In genomic region chr15:60722328-60723112, GRCh38 we compare ENCODE assay signal across 18 cellular contexts.
DNase-seq lines count a peak whose midpoint lies in the region; ATAC-seq and TF ChIP-seq lines count a peak whose summit lies in the region.
"Had no signal": no experiment of that assay in that cellular context is flagged by ENCODE, and none has a peak within 500 bp of the region (broad histone marks: within the 10 kb centered on the region; RNA-seq: fewer than 3 reads in every experiment).

No MANE protein-coding gene starts in this region.

- no peak for ATAC-seq in effector memory CD8-positive, alpha-beta T cell (replicated peaks)
- ATAC-seq: heart right ventricle; Right ventricle myocardium inferior; sciatic nerve; stimulated activated naive CD8-positive, alpha-beta T cell treated with anti-CD3 and anti-CD28 coated beads, Interleukin-15, amount 100 ng/mL, for 72 hours had no signal

- H3K36me3 ChIP-seq in smooth muscle cell (ENCODE audit: low read depth), result no peaks in the 10 kb centered on the region
- H3K36me3 ChIP-seq: heart right ventricle, transverse colon, WERI-Rb-1 had no signal

- H3K79me2 ChIP-seq in smooth muscle cell (ENCODE audit: low read depth), result no peaks in the 10 kb centered on the region

- H4K20me1 ChIP-seq in smooth muscle cell (ENCODE audit: low read depth), result peaks cover 31% of the 10 kb centered on the region

- no peak overlapping the region for H3K9ac ChIP-seq in smooth muscle cell (ENCODE audit: low read depth)

- no peaks in the 10 kb centered on the region for H3K4me1 ChIP-seq in smooth muscle cell (ENCODE audit: low read depth)
- H3K4me1 ChIP-seq: transverse colon had no signal

- 71% methylated on average over 4 of the region's 4 CpGs for WGBS in smooth muscle cell (ENCODE audit: low lambda C conversion rate)

- POLR2A ChIA-PET in GM10248 (lab: Yijun Ruan, JAX), result no interaction called here

- DNase-seq in activated naive CD4-positive, alpha-beta T cell treated with anti-CD3 and anti-CD28 coated beads, Interleukin-2, amount 10 ng/mL, durations not matched to agents 7 days and 5 days, result no peak
- no peak for DNase-seq in activated naive CD4-positive, alpha-beta T cell treated with anti-CD3 and anti-CD28 coated beads, Interleukin-2, amount 50 U/mL, for 16 hours
- DNase-seq in LNCaP clone FGC (ENCODE audit: low read depth), result peak; percentile 39
- no peak for DNase-seq in effector memory CD8-positive, alpha-beta T cell
- no peak for DNase-seq in smooth muscle cell (lab: John Stamatoyannopoulos, UW; ENCODE audit: unreplicated experiment)
- no peak for DNase-seq in NCI-H146 treated with DMSO at 0.1 percent for 48 hours (lab: John Stamatoyannopoulos, UW; ENCODE audit: unreplicated experiment)
- DNase-seq in GM10248 (ENCODE audit: extremely low spot score), result no peak
- no peak for DNase-seq in putamen (ENCODE audit: low spot score)
- DNase-seq: activated effector memory CD4-positive, alpha-beta T cell treated with anti-CD3 and anti-CD28 coated beads, Interleukin-2, amount 50 U/mL, for 16 hours; heart right ventricle; immature natural killer cell; NCI-H1417; NCI-H2171; stimulated activated naive CD8-positive, alpha-beta T cell treated with anti-CD3 and anti-CD28 coated beads, Interleukin-15, amount 100 ng/mL, for 72 hours; transverse colon; WERI-Rb-1 had no signal

- no peak for TF ChIP-seq CTCF in LNCaP clone FGC (IDR thresholded peaks at IDR 0.05; ENCODE audit: control insufficient read depth, extremely low read depth, insufficient read depth)
- TF ChIP-seq CTCF in smooth muscle cell (IDR thresholded peaks at IDR 0.05; ENCODE audit: borderline replicate concordance, insufficient read depth, poor library complexity, severe bottlenecking), result no peak
- TF ChIP-seq CTCF in GM10248 (IDR thresholded peaks at IDR 0.05; ENCODE audit: control extremely low read depth, extremely low read depth, low read depth, missing control alignments), result no peak

- no peak overlapping the region for H3K4me3 Mint-ChIP-seq in activated naive CD4-positive, alpha-beta T cell treated with anti-CD3 and anti-CD28 coated beads, Interleukin-2, amount 10 ng/mL, durations not matched to agents 7 days and 5 days
- peak overlapping the region; percentile 46 to 80 for H3K4me3 Mint-ChIP-seq in effector memory CD8-positive, alpha-beta T cell

- H3K27ac ChIP-seq in smooth muscle cell (ENCODE audit: low read depth), result no peak overlapping the region
- H3K27ac ChIP-seq: transverse colon, WERI-Rb-1 had no signal

- peak overlapping the region; percentile 54 for H3K4me2 ChIP-seq in smooth muscle cell

- peak overlapping the region; percentile 47 for H3K27ac Mint-ChIP-seq in activated naive CD4-positive, alpha-beta T cell treated with anti-CD3 and anti-CD28 coated beads, Interleukin-2, amount 10 ng/mL, durations not matched to agents 7 days and 5 days
- H3K27ac Mint-ChIP-seq in effector memory CD8-positive, alpha-beta T cell, result peak overlapping the region in 1 of 2 donors; percentile 44
- H3K27ac Mint-ChIP-seq: immature natural killer cell had no signal

- no peaks in the 10 kb centered on the region for H3K27me3 ChIP-seq in smooth muscle cell (ENCODE audit: low read depth)
- H3K27me3 ChIP-seq: heart right ventricle, transverse colon had no signal

- peaks cover 7% of the 10 kb centered on the region for H3K36me3 Mint-ChIP-seq in activated naive CD4-positive, alpha-beta T cell treated with anti-CD3 and anti-CD28 coated beads, Interleukin-2, amount 10 ng/mL, durations not matched to agents 7 days and 5 days
- peaks cover 6% of the 10 kb centered on the region for H3K36me3 Mint-ChIP-seq in effector memory CD8-positive, alpha-beta T cell (ENCODE audit: insufficient read depth)
- H3K36me3 Mint-ChIP-seq: immature natural killer cell had no signal

- no peaks in the 10 kb centered on the region for H3K9me3 ChIP-seq in smooth muscle cell (replicated peaks; ENCODE audit: low read depth)
- H3K9me3 ChIP-seq: heart right ventricle, transverse colon had no signal

- H2AFZ ChIP-seq in smooth muscle cell (ENCODE audit: low read depth), result no peak overlapping the region

- peaks cover 39% of the 10 kb centered on the region for H3K4me1 Mint-ChIP-seq in activated naive CD4-positive, alpha-beta T cell treated with anti-CD3 and anti-CD28 coated beads, Interleukin-2, amount 10 ng/mL, durations not matched to agents 7 days and 5 days
- peaks cover 20 to 33% of the 10 kb centered on the region in 2 donors for H3K4me1 Mint-ChIP-seq in effector memory CD8-positive, alpha-beta T cell (ENCODE audit: low read depth in 2 of 2)

- no peak overlapping the region; the same call in 1 of the 2 replicates for H3K4me3 ChIP-seq in LNCaP clone FGC (ENCODE audit: low read depth, low read length)
- no peak overlapping the region for H3K4me3 ChIP-seq in smooth muscle cell
- H3K4me3 ChIP-seq: heart right ventricle, transverse colon had no signal

- no peaks in the 10 kb centered on the region for H3K9me3 Mint-ChIP-seq in activated naive CD4-positive, alpha-beta T cell treated with anti-CD3 and anti-CD28 coated beads, Interleukin-2, amount 10 ng/mL, durations not matched to agents 7 days and 5 days
- no peaks in the 10 kb centered on the region for H3K9me3 Mint-ChIP-seq in effector memory CD8-positive, alpha-beta T cell
- H3K9me3 Mint-ChIP-seq: immature natural killer cell; stimulated activated naive CD8-positive, alpha-beta T cell treated with anti-CD3 and anti-CD28 coated beads, Interleukin-15, amount 100 ng/mL, for 72 hours had no signal

- CTCF ChIA-PET in activated naive CD4-positive, alpha-beta T cell treated with anti-CD3 and anti-CD28 coated beads, Interleukin-2, amount 10 ng/mL, durations not matched to agents 7 days and 5 days (lab: Charles Lee), result interaction anchor here (1.3 kb wide), 2 partner anchors 65 to 122 kb away, joined by 3 read pairs; no protein-coding TSS in a partner anchor
- CTCF ChIA-PET in GM10248 (lab: Yijun Ruan, JAX), result interaction anchor here (0.8 to 2.0 kb wide), 4 partner anchors 8 to 194 kb away, joined by 3 to 13 read pairs (median 3); no protein-coding TSS in a partner anchor

- peaks cover 6% of the 10 kb centered on the region for H3K27me3 Mint-ChIP-seq in activated naive CD4-positive, alpha-beta T cell treated with anti-CD3 and anti-CD28 coated beads, Interleukin-2, amount 10 ng/mL, durations not matched to agents 7 days and 5 days
- no peaks in the 10 kb centered on the region for H3K27me3 Mint-ChIP-seq in effector memory CD8-positive, alpha-beta T cell

- no peaks in the 10 kb centered on the region for H3F3A ChIP-seq in smooth muscle cell (ENCODE audit: low read depth)
